Comparison of ENCODE assay signal across 12 cellular contexts in the genomic region with DNA sequence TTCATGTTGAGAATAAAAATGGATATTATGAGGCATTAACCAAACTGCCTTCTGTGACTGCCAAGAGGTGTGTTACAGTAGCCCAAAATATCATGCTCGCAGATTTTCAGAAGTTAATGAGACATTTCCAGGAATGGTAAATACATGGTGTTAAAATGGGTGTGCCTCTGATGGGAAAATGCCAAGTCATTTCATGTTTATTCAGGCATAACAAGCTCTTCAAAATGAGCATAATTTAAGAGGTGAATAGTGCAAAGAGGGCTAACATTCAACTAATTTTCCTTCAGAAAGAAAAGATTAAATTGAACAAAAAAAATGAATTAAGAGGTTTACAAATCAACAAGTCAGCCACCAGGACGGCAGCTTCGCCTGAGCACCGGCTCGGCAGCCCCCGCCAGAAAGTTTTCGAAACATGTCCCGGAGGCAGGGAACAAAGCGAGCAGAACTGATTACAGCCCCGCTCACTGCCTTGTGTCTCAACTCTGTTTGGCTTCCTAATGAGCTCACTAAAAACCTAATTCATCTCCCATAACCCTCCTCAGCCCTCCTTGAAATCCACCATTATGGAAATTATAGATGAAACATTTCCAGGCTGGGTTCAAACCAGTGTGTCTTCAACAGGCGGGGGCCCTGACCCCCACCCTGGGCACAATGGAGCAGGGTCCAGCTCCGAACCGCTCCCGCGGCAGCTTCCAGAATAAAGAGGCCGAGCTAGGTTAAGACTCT. TPM values are rescaled to one million over a fixed set of nuclear protein-coding genes. Genes with fewer than 3 reads are reported as not detected.
A peak's percentile ranks its signal among the peaks of the same experiment; 100 is the strongest.
DNase-seq lines count a peak whose midpoint lies in the region; ATAC-seq and TF ChIP-seq lines count a peak whose summit lies in the region.
"Had no signal": no experiment of that assay in that cellular context is flagged by ENCODE, and none has a peak within 500 bp of the region (broad histone marks: within the 10 kb centered on the region; RNA-seq: fewer than 3 reads in every experiment).

No MANE protein-coding gene starts in this region.

- H3K4me3 Mint-ChIP-seq in activated T-helper 2 cell treated with anti-CD3 and anti-CD28 coated beads, Interferon-gamma antibody, Interleukin-2, Interleukin-4, amounts not matched to agents 10 μg/mL and 5 μg/mL and 100 μg/mL, durations not matched to agents 14 hours and 24 hours and 36 hours (ENCODE audit: low read depth), result no peak overlapping the region
- no peak overlapping the region for H3K4me3 Mint-ChIP-seq in activated naive CD8-positive, alpha-beta T cell treated with anti-CD3 and anti-CD28 coated beads for 36 hours

- H3K9me3 ChIP-seq in right atrium auricular region (no peaks in the 10 kb centered on the region), prostate gland (no peaks in the 10 kb centered on the region)
- H3K9me3 ChIP-seq: BLaER1 had no signal

- TF ChIP-seq CTCF in cardiac fibroblast (IDR thresholded peaks at IDR 0.05; ENCODE audit: low read depth, low read length), result no peak
- TF ChIP-seq CTCF in right atrium auricular region (IDR thresholded peaks at IDR 0.05), result no peak
- no peak for TF ChIP-seq CTCF in prostate gland (IDR thresholded peaks at IDR 0.05)

- no peaks in the 10 kb centered on the region for H3K36me3 Mint-ChIP-seq in activated T-helper 2 cell treated with anti-CD3 and anti-CD28 coated beads, Interferon-gamma antibody, Interleukin-2, Interleukin-4, amounts not matched to agents 10 μg/mL and 5 μg/mL and 100 μg/mL, durations not matched to agents 14 hours and 24 hours and 36 hours (ENCODE audit: low read depth)
- H3K36me3 Mint-ChIP-seq in activated naive CD8-positive, alpha-beta T cell treated with anti-CD3 and anti-CD28 coated beads for 36 hours, result no peaks in the 10 kb centered on the region

- 38% methylated on average over 16 of the region's 16 CpGs for WGBS in prostate gland

- no peak for TF ChIP-seq POLR2A in prostate gland (IDR thresholded peaks at IDR 0.05)

- no peak for ATAC-seq in HG03045 (IDR thresholded peaks at IDR 0.05; ENCODE audit: unreplicated experiment)

- no peaks in the 10 kb centered on the region for H3K9me3 Mint-ChIP-seq in activated T-helper 2 cell treated with anti-CD3 and anti-CD28 coated beads, Interferon-gamma antibody, Interleukin-2, Interleukin-4, amounts not matched to agents 10 μg/mL and 5 μg/mL and 100 μg/mL, durations not matched to agents 14 hours and 24 hours and 36 hours
- no peaks in the 10 kb centered on the region for H3K9me3 Mint-ChIP-seq in activated naive CD8-positive, alpha-beta T cell treated with anti-CD3 and anti-CD28 coated beads for 36 hours

- no peaks in the 10 kb centered on the region for H3K4me1 Mint-ChIP-seq in activated T-helper 2 cell treated with anti-CD3 and anti-CD28 coated beads, Interferon-gamma antibody, Interleukin-2, Interleukin-4, amounts not matched to agents 10 μg/mL and 5 μg/mL and 100 μg/mL, durations not matched to agents 14 hours and 24 hours and 36 hours (ENCODE audit: low read depth)
- H3K4me1 Mint-ChIP-seq in activated naive CD8-positive, alpha-beta T cell treated with anti-CD3 and anti-CD28 coated beads for 36 hours, result no peaks in the 10 kb centered on the region

- intact Hi-C loops in prostate gland (cut with DNase I), result no loop called here
- intact Hi-C loops in activated T-helper 2 cell treated with anti-CD3 and anti-CD28 coated beads, Interferon-gamma antibody, Interleukin-2, Interleukin-4, amounts not matched to agents 10 μg/mL and 5 μg/mL and 100 μg/mL, durations not matched to agents 14 hours and 24 hours and 36 hours (cut with micrococcal nuclease), result no loop called here

- H3K4me3 ChIP-seq in cardiac fibroblast (replicated peaks in 1 of 2; ENCODE audit: low read depth in 2 of 2, low read length in 2 of 2), result no peak overlapping the region
- H3K4me3 ChIP-seq in right atrium auricular region, result no peak overlapping the region
- H3K4me3 ChIP-seq in prostate gland, result no peak overlapping the region
- H3K4me3 ChIP-seq: BLaER1 had no signal

- H3K27me3 Mint-ChIP-seq in activated T-helper 2 cell treated with anti-CD3 and anti-CD28 coated beads, Interferon-gamma antibody, Interleukin-2, Interleukin-4, amounts not matched to agents 10 μg/mL and 5 μg/mL and 100 μg/mL, durations not matched to agents 14 hours and 24 hours and 36 hours (ENCODE audit: low read depth), result no peaks in the 10 kb centered on the region
- H3K27me3 Mint-ChIP-seq in activated naive CD8-positive, alpha-beta T cell treated with anti-CD3 and anti-CD28 coated beads for 36 hours, result peaks cover 7% of the 10 kb centered on the region

- peak overlapping the region; percentile 62 to 82 for H3K27ac ChIP-seq in right atrium auricular region
- peak overlapping the region; percentile 32 for H3K27ac ChIP-seq in prostate gland
- H3K27ac ChIP-seq: BLaER1 had no signal

- H3K36me3 ChIP-seq in right atrium auricular region (no peaks in the 10 kb centered on the region), prostate gland (no peaks in the 10 kb centered on the region)
- H3K36me3 ChIP-seq: BLaER1 had no signal

- no peaks in the 10 kb centered on the region for H3K27me3 ChIP-seq in right atrium auricular region
- no peaks in the 10 kb centered on the region for H3K27me3 ChIP-seq in prostate gland (replicated peaks; ENCODE audit: insufficient read depth)
- H3K27me3 ChIP-seq: BLaER1 had no signal

- DNase-seq in NCI-H1105 treated with DMSO at 0.1 percent for 48 hours (lab: John Stamatoyannopoulos, UW) (peak; percentile 79), cardiac fibroblast (ENCODE audit: low read depth in 2 of 2) (peak; percentile 25 to 71), right atrium auricular region (ENCODE audit: low spot score) (peak; percentile 85), prostate gland (ENCODE audit: low spot score) (peak; percentile 39), NCI-H526 (lab: John Stamatoyannopoulos, UW) (no peak)
- no peak for DNase-seq in activated T-helper 2 cell treated with anti-CD3 and anti-CD28 coated beads, Interferon-gamma antibody, Interleukin-2, Interleukin-4, amounts not matched to agents 10 μg/mL and 5 μg/mL and 100 μg/mL, durations not matched to agents 14 hours and 24 hours and 36 hours (ENCODE audit: low spot score)
- DNase-seq in activated naive CD8-positive, alpha-beta T cell treated with anti-CD3 and anti-CD28 coated beads for 36 hours, result no peak
- DNase-seq: activated CD4-positive, alpha-beta T cell treated with anti-CD3 and anti-CD28 coated beads for 1 hour; activated naive CD4-positive, alpha-beta T cell treated with anti-CD3 and anti-CD28 coated beads, Interleukin-2, amount 50 U/mL, for 16 hours; SHP77 treated with DMSO at 0.1 percent for 48 hours had no signal

- H3K4me1 ChIP-seq in right atrium auricular region (peaks cover 0 to 44% of the 10 kb centered on the region in 2 donors), prostate gland (replicated peaks) (no peaks in the 10 kb centered on the region)
- H3K4me1 ChIP-seq: BLaER1 had no signal

- no peak overlapping the region for H3K27ac Mint-ChIP-seq in activated T-helper 2 cell treated with anti-CD3 and anti-CD28 coated beads, Interferon-gamma antibody, Interleukin-2, Interleukin-4, amounts not matched to agents 10 μg/mL and 5 μg/mL and 100 μg/mL, durations not matched to agents 14 hours and 24 hours and 36 hours
- no peak overlapping the region for H3K27ac Mint-ChIP-seq in activated naive CD8-positive, alpha-beta T cell treated with anti-CD3 and anti-CD28 coated beads for 36 hours

RNA-seq across cellular contexts. Expression of a gene that starts 44.0 kb away (rescaled TPM):
- 10 to 100 TPM; 24.3 to 29.8 TPM for total RNA-seq in right atrium auricular region
- 10 to 100 TPM; 53.4 to 73.2 TPM for total RNA-seq in prostate gland
- not detected in 2 replicates for total RNA-seq in activated T-helper 2 cell treated with anti-CD3 and anti-CD28 coated beads, Interferon-gamma antibody, Interleukin-2, Interleukin-4, amounts not matched to agents 10 μg/mL and 5 μg/mL and 100 μg/mL, durations not matched to agents 14 hours and 24 hours and 36 hours
- total RNA-seq in activated naive CD8-positive, alpha-beta T cell treated with anti-CD3 and anti-CD28 coated beads for 36 hours, result not detected

Comparison
In these comparisons a context has a peak if more than half of its experiments do, and no peak if none do; other contexts are left out.
1. DNase-seq: peak in NCI-H1105 treated with DMSO at 0.1 percent for 48 hours (single experiment), cardiac fibroblast (2 of 2), right atrium auricular region (single experiment) and prostate gland (single experiment); none in activated T-helper 2 cell treated with anti-CD3 and anti-CD28 coated beads, Interferon-gamma antibody, Interleukin-2, Interleukin-4, amounts not matched to agents 10 μg/mL and 5 μg/mL and 100 μg/mL, durations not matched to agents 14 hours and 24 hours and 36 hours (single experiment), NCI-H526 (0 of 2) and activated naive CD8-positive, alpha-beta T cell treated with anti-CD3 and anti-CD28 coated beads for 36 hours (single experiment).
2. RNA of a gene that starts 44.0 kb away (total RNA-seq): 53.4 to 73.2 TPM in prostate gland and 24.3 to 29.8 TPM in right atrium auricular region; not detected in activated T-helper 2 cell treated with anti-CD3 and anti-CD28 coated beads, Interferon-gamma antibody, Interleukin-2, Interleukin-4, amounts not matched to agents 10 μg/mL and 5 μg/mL and 100 μg/mL, durations not matched to agents 14 hours and 24 hours and 36 hours and not detected in activated naive CD8-positive, alpha-beta T cell treated with anti-CD3 and anti-CD28 coated beads for 36 hours; every median in the first group is over 10 times any median in the second.